9 cellular contexts compared by ENCODE assay signal in the genomic region with DNA sequence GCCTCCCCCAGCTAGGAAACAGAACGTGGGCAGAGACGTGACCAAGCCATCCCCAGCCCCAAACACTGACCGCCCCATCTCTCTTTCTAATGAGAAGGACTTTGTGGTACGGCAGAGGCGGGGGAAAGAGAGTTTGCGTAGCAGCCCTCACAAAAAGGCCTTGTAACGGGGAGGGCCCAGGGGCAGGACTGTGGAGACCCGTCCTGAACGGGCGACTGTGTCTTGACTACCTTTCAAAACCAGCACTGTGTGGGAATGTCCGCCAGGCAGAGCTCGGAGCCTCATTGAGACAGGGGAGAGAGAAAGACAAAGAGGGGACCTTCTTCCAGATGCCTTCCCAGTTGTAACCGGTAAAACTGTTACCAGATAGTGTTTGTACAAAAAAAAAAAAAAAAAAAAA. TPM values are rescaled to one million over a fixed set of nuclear protein-coding genes. Genes with fewer than 3 reads are reported as not detected.
DNase-seq lines count a peak whose midpoint lies in the region; ATAC-seq and TF ChIP-seq lines count a peak whose summit lies in the region.
"Had no signal": no experiment of that assay in that cellular context is flagged by ENCODE, and none has a peak within 500 bp of the region (broad histone marks: within the 10 kb centered on the region; RNA-seq: fewer than 3 reads in every experiment).

No MANE protein-coding gene starts in this region.

- 90 to 96% methylated on average over 13 of the region's 13 CpGs for WGBS in esophagus, 2 donors

- peaks cover 11% of the 10 kb centered on the region; the same call in 2 of the 3 replicates for H3K4me1 Mint-ChIP-seq in GM23338

- no peak for TF ChIP-seq CTCF in GM23338 (conservative IDR thresholded peaks at IDR 0.05; ENCODE audit: low read depth in 2 of 2)
- no peak for TF ChIP-seq CTCF in RWPE1 (conservative IDR thresholded peaks at IDR 0.05; ENCODE audit: low read depth)
- no peak for TF ChIP-seq CTCF in A673 (conservative IDR thresholded peaks at IDR 0.05; ENCODE audit: low read depth, low read length)

- peak; percentile 16 for ATAC-seq in GM23338

- peak overlapping the region; percentile 96 for H2AFZ ChIP-seq in GM23338

- H3K9me2 ChIP-seq in GM23338 (ENCODE audit: insufficient read depth): no peaks in the 10 kb centered on the region

- H3K27me3 ChIP-seq in GM23338 (ENCODE audit: insufficient read depth) (no peaks in the 10 kb centered on the region), esophagus (ENCODE audit: control insufficient read depth in 1 of 2, insufficient read depth in 2 of 2, low read length in 2 of 2) (no peaks in the 10 kb centered on the region), skeletal muscle tissue (ENCODE audit: control insufficient read depth in 3 of 3, insufficient read depth in 3 of 3, low read length in 3 of 3) (no peaks in the 10 kb centered on the region), A673 (replicated peaks; ENCODE audit: insufficient read depth, low read depth, low read length, poor library complexity) (no peaks in the 10 kb centered on the region)

- H3K4me1 ChIP-seq in GM23338 (ENCODE audit: insufficient read depth) (no peaks in the 10 kb centered on the region), esophagus (ENCODE audit: control insufficient read depth in 2 of 2, insufficient read depth in 2 of 2, low read length in 1 of 2) (peaks cover 3 to 4% of the 10 kb centered on the region in 2 donors), skeletal muscle tissue (ENCODE audit: control insufficient read depth in 3 of 3, insufficient read depth in 3 of 3, low read length in 3 of 3) (peaks cover 0 to 7% (median 6%) of the 10 kb centered on the region in 3 donors), A673 (ENCODE audit: insufficient read depth, low read length, poor library complexity, severe bottlenecking) (no peaks in the 10 kb centered on the region)

- peak overlapping the region; percentile 68 for H3K4me2 ChIP-seq in GM23338

- DNase-seq in GM23338 (ENCODE audit: low spot score): peak; percentile 17
- no peak for DNase-seq in RWPE1 (ENCODE audit: low spot score)
- DNase-seq in DMS 273 (lab: John Stamatoyannopoulos, UW; ENCODE audit: unreplicated experiment): no peak
- DNase-seq in OCI-M2 (lab: John Stamatoyannopoulos, UW; ENCODE audit: unreplicated experiment): no peak
- DNase-seq in A673 (ENCODE audit: low spot score): no peak
- no peak for DNase-seq in DMS 273 treated with DMSO at 0.1 percent for 48 hours (lab: John Stamatoyannopoulos, UW)
- DNase-seq: NCI-H2227 treated with DMSO at 0.1 percent for 48 hours had no signal

- H3K4me3 ChIP-seq in GM23338 (peak overlapping the region; percentile 44; the same call in 1 of the 2 replicates), esophagus (ENCODE audit: low read depth in 1 of 2, low read length in 2 of 2) (no peak overlapping the region), skeletal muscle tissue (ENCODE audit: low read length in 3 of 3) (no peak overlapping the region), A673 (ENCODE audit: low read depth, low read length, poor library complexity, severe bottlenecking) (no peak overlapping the region)

- CTCF ChIA-PET in RWPE1 (lab: Yijun Ruan, JAX): interaction anchor here (0.7 to 5.4 kb wide), 4 partner anchors 40 to 1085 kb away, joined by 3 to 15 read pairs (median 4); no protein-coding TSS in a partner anchor
- CTCF ChIA-PET in A673 (lab: Charles Lee): interaction anchor here (0.5 kb wide), 1 partner anchor 664 kb away, joined by 3 read pairs; no protein-coding TSS in a partner anchor

- H3K9ac ChIP-seq in skeletal muscle tissue (ENCODE audit: low read depth in 1 of 3, low read length in 3 of 3): peak overlapping the region in 2 of 3 donors; percentile 64 to 74

- H3K9me3 ChIP-seq in esophagus (ENCODE audit: control insufficient read depth in 2 of 2, insufficient read depth in 1 of 2, low read depth in 1 of 2, low read length in 1 of 2): no peaks in the 10 kb centered on the region
- no peaks in the 10 kb centered on the region for H3K9me3 ChIP-seq in skeletal muscle tissue (ENCODE audit: control insufficient read depth in 3 of 3, low read length in 3 of 3)
- no peaks in the 10 kb centered on the region for H3K9me3 ChIP-seq in A673 (ENCODE audit: low read depth, low read length, poor library complexity, severe bottlenecking)

- H3K27ac ChIP-seq in GM23338 (ENCODE audit: low read depth): peak overlapping the region; percentile 75; the same call in 1 of the 2 replicates
- peak overlapping the region; percentile 52 for H3K27ac ChIP-seq in RWPE1
- peak overlapping the region; percentile 80 to 92 for H3K27ac ChIP-seq in esophagus (ENCODE audit: low read depth in 2 of 2, low read length in 1 of 2)
- H3K27ac ChIP-seq in skeletal muscle tissue (ENCODE audit: low read depth, low read length): peak overlapping the region; percentile 67
- H3K27ac ChIP-seq in A673 (ENCODE audit: low read depth, low read length, poor library complexity, severe bottlenecking): no peak overlapping the region

- BruUV-seq in A673 (replicated peaks; lab: Mats Ljungman, UMichigan): no TSS peak

- H3F3A ChIP-seq in GM23338 (replicated peaks; ENCODE audit: low read depth): no peaks in the 10 kb centered on the region

- H3K27ac Mint-ChIP-seq in GM23338: peak overlapping the region; percentile 81

- H3K36me3 Mint-ChIP-seq in GM23338 (ENCODE audit: low read depth): peaks cover 5% of the 10 kb centered on the region; the same call in 1 of the 3 replicates

- intact Hi-C loops in A673 (cut with micrococcal nuclease; ENCODE audit: unreplicated experiment): no loop called here

- no peaks in the 10 kb centered on the region; the same call in 2 of the 3 replicates for H3K9me3 Mint-ChIP-seq in GM23338

- no peaks in the 10 kb centered on the region for H3K79me2 ChIP-seq in GM23338 (replicated peaks; ENCODE audit: insufficient read depth)

- H3K36me3 ChIP-seq in GM23338 (ENCODE audit: insufficient read depth) (no peaks in the 10 kb centered on the region), esophagus (ENCODE audit: control insufficient read depth in 2 of 2, insufficient read depth in 2 of 2, low read length in 1 of 2) (peaks cover 12 to 38% of the 10 kb centered on the region in 2 donors), skeletal muscle tissue (ENCODE audit: control insufficient read depth in 3 of 3, insufficient read depth in 3 of 3, low read length in 3 of 3) (peaks cover 25 to 33% (median 25%) of the 10 kb centered on the region in 3 donors), A673 (ENCODE audit: insufficient read depth, low read length, poor library complexity, severe bottlenecking) (no peaks in the 10 kb centered on the region)

- peaks cover 9% of the 10 kb centered on the region for H3K27me3 Mint-ChIP-seq in GM23338 (ENCODE audit: insufficient read depth, low read depth, poor library complexity)

- POLR2A ChIA-PET in RWPE1 (lab: Yijun Ruan, JAX; ENCODE audit: low non-redundant PET) (no interaction called here), A673 (lab: Charles Lee; ENCODE audit: low non-redundant PET) (no interaction called here)

- H4K20me1 ChIP-seq in GM23338 (replicated peaks; ENCODE audit: insufficient read depth): no peaks in the 10 kb centered on the region

- H3K4me3 Mint-ChIP-seq in GM23338: peak overlapping the region; percentile 27; the same call in 1 of the 3 replicates

TF ChIP-seq in GM23338, 12 proteins besides CTCF, POLR2A, EP300 and RAD21 (continues in another document):
- TF ChIP-seq ZNF114 (CRISPR knock-in tag; IDR thresholded peaks at IDR 0.05): no peak
- no peak for TF ChIP-seq CREB1 (CRISPR knock-in tag; IDR thresholded peaks at IDR 0.05; ENCODE audit: low read depth)
- TF ChIP-seq STAT1 (IDR thresholded peaks at IDR 0.05; ENCODE audit: unreplicated experiment): no peak
- TF ChIP-seq POLR2AphosphoS5 (IDR thresholded peaks at IDR 0.05; ENCODE audit: low read depth): no peak
- no peak for TF ChIP-seq EZH2phosphoT487 (IDR thresholded peaks at IDR 0.05; ENCODE audit: unreplicated experiment)
- TF ChIP-seq, protein P1, sequence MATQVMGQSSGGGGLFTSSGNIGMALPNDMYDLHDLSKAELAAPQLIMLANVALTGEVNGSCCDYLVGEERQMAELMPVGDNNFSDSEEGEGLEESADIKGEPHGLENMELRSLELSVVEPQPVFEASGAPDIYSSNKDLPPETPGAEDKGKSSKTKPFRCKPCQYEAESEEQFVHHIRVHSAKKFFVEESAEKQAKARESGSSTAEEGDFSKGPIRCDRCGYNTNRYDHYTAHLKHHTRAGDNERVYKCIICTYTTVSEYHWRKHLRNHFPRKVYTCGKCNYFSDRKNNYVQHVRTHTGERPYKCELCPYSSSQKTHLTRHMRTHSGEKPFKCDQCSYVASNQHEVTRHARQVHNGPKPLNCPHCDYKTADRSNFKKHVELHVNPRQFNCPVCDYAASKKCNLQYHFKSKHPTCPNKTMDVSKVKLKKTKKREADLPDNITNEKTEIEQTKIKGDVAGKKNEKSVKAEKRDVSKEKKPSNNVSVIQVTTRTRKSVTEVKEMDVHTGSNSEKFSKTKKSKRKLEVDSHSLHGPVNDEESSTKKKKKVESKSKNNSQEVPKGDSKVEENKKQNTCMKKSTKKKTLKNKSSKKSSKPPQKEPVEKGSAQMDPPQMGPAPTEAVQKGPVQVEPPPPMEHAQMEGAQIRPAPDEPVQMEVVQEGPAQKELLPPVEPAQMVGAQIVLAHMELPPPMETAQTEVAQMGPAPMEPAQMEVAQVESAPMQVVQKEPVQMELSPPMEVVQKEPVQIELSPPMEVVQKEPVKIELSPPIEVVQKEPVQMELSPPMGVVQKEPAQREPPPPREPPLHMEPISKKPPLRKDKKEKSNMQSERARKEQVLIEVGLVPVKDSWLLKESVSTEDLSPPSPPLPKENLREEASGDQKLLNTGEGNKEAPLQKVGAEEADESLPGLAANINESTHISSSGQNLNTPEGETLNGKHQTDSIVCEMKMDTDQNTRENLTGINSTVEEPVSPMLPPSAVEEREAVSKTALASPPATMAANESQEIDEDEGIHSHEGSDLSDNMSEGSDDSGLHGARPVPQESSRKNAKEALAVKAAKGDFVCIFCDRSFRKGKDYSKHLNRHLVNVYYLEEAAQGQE (IDR thresholded peaks at IDR 0.05; ENCODE audit: unreplicated experiment): no peak
- no peak for TF ChIP-seq ZNF331 (CRISPR knock-in tag; IDR thresholded peaks at IDR 0.05; ENCODE audit: low read depth)
- no peak for TF ChIP-seq JUNB (IDR thresholded peaks at IDR 0.05; ENCODE audit: unreplicated experiment)

RNA-seq across cellular contexts. Expression of a gene that starts 29.7 kb away (rescaled TPM):
- total RNA-seq in GM23338 (2014; rRNA removed; shearing (Covaris generic)): not detected in 2 replicates
- polyA plus RNA-seq in GM23338 (2016; fragmentation: Nextera tagmentation; extraction: Ambion mirVana) (not detected in 2 replicates), esophagus (under 1 TPM; 0.06 to 0.12 TPM)
- total RNA-seq in skeletal muscle tissue (1.0 TPM), A673 (2021) (0.24 TPM in 1 of 2 replicates, not detected in the other)
